ENCODE assay signal across 9 cellular contexts in the genomic region with DNA sequence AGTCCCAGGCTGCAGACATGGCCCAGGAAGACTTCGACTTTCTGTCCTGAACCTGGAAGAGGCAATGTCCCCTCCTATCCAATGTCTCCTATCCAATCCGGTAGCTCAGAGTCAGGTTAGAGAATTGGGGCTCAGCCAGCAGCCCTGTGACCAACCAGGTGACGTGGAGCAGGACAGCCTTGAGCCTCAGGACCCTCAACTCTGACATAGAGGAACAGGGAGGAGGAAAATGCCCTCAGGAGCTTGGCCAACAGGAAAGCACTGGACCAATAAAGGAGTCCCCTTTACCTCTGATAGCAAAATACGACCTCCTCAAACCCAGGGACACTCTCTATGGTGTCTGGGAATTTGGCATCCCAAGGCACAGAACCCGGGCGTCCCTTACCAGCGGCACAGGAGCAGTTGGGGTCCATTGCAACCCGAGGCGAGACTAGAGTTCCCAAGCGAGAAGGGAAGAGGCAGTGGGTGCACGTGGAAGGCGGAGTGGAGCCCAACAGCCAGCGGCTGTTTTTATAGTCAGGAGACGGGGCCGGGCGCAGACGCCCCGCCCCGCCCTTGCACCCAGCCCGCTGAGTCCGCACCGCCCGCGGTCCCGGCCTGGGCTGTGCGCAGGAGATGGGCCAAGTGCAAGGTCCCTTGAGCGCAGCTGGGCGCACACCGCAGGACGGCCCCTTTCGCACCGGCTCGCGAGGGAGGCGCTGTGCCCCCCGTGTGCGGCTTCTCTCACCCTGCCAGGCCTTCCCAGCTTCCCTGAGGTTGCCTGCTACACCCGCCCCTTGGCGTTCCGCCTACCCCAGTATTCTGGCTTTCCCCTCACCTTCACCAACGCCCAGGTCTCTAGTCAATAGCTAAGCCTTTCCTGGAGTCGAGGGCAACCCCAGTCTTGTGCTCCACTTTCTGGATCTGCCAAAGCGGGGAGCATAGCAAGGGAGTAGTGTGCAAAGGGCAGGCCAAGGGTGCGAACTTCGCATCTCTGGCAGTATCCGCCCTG. TPM values are rescaled to one million over a fixed set of nuclear protein-coding genes. Genes with fewer than 3 reads are reported as not detected.
DNase-seq lines count a peak whose midpoint lies in the region; ATAC-seq, FAIRE-seq and TF ChIP-seq lines count a peak whose summit lies in the region.
"Had no signal": no experiment of that assay in that cellular context is flagged by ENCODE, and none has a peak within 500 bp of the region (broad histone marks: within the 10 kb centered on the region; RNA-seq: fewer than 3 reads in every experiment).

A gene (minus strand): TSS at position 485 of the 991 bp plus-strand sequence. CDS start 72 bp downstream, at position 413.

- no peak within 1 kb of the TSS for H3K27ac Mint-ChIP-seq in activated CD4-positive, alpha-beta T cell treated with anti-CD3 and anti-CD28 coated beads, Interleukin-2, amount 10 ng/mL, durations not matched to agents 7 days and 5 days
- H3K27ac Mint-ChIP-seq in astrocyte (ENCODE audit: unreplicated experiment) = peak within 1 kb of the TSS; percentile 47

- H2AFZ ChIP-seq in astrocyte (ENCODE audit: low read depth, low read length) = peak within 1 kb of the TSS; percentile 43

- ATAC-seq in GM21528 (IDR thresholded peaks at IDR 0.05; ENCODE audit: low FRiP score, unreplicated experiment) = no peak

- no peak within 1 kb of the TSS for H3K4me3 ChIP-seq in astrocyte (ENCODE audit: insufficient read depth, low read depth, low read length)
- peak within 1 kb of the TSS; percentile 55 to 97 (median 71) for H3K4me3 ChIP-seq in liver (ENCODE audit: low read depth in 1 of 3, low read length in 3 of 3)
- H3K4me3 ChIP-seq in thyroid gland (replicated peaks in 1 of 3) = peak within 1 kb of the TSS in 2 of 3 donors; percentile 43 to 59

- DNase-seq in activated CD4-positive, alpha-beta T cell treated with anti-CD3 and anti-CD28 coated beads, Interleukin-2, amount 10 ng/mL, durations not matched to agents 7 days and 5 days = peak; percentile 55
- DNase-seq in activated CD4-positive, alpha-beta T cell treated with anti-CD3 and anti-CD28 coated beads, Interleukin-2, amount 50 U/mL, for 1 hour = no peak
- DNase-seq in astrocyte (ENCODE audit: low read depth) (no peak), thyroid gland (peak; percentile 87 to 89), NCI-H2171 treated with DMSO at 0.1 percent for 48 hours (lab: John Stamatoyannopoulos, UW) (no peak), NCI-H128 (lab: John Stamatoyannopoulos, UW; ENCODE audit: unreplicated experiment) (no peak)

- peaks cover 2% of the 10 kb centered on the region for H3K9me3 ChIP-seq in astrocyte (ENCODE audit: insufficient read depth, low read depth, low read length)
- no peaks in the 10 kb centered on the region for H3K9me3 ChIP-seq in liver (ENCODE audit: control insufficient read depth in 4 of 4, low read length in 3 of 4)
- H3K9me3 ChIP-seq in thyroid gland = no peaks in the 10 kb centered on the region

- H3K27ac ChIP-seq in astrocyte (ENCODE audit: low read depth, low read length) (no peak within 1 kb of the TSS), liver (ENCODE audit: low read depth in 1 of 2, low read length in 2 of 2) (peak within 1 kb of the TSS; percentile 90 to 94), thyroid gland (peak within 1 kb of the TSS; percentile 47 to 83 (median 65))
- H3K27ac ChIP-seq: C4-2B had no signal

- no peak for FAIRE-seq in astrocyte (lab: Jason Lieb, UNC)

- peaks cover 2% of the 10 kb centered on the region for H3K36me3 Mint-ChIP-seq in activated CD4-positive, alpha-beta T cell treated with anti-CD3 and anti-CD28 coated beads, Interleukin-2, amount 10 ng/mL, durations not matched to agents 7 days and 5 days (ENCODE audit: low read depth)
- H3K36me3 Mint-ChIP-seq in astrocyte (ENCODE audit: low read depth, unreplicated experiment) = peaks cover 2% of the 10 kb centered on the region

- peak within 1 kb of the TSS; percentile 64 for H3K4me2 ChIP-seq in astrocyte (ENCODE audit: low read length)

- H4K20me1 ChIP-seq in astrocyte (ENCODE audit: insufficient read depth, low read length) = peaks cover 4% of the 10 kb centered on the region

- H3K79me2 ChIP-seq in astrocyte (ENCODE audit: insufficient read depth, low read length) = no peaks in the 10 kb centered on the region

- 5% methylated on average over 46 of the region's 46 CpGs for WGBS in liver
- 14 to 24% methylated on average over 22 to 44 of the region's 46 CpGs for WGBS in thyroid gland, 2 donors

- H3K36me3 ChIP-seq in astrocyte (ENCODE audit: insufficient read depth, low read length) (no peaks in the 10 kb centered on the region), liver (ENCODE audit: control insufficient read depth in 4 of 4, insufficient read depth in 3 of 4, low read depth in 1 of 4, low read length in 3 of 4) (no peaks in the 10 kb centered on the region), thyroid gland (no peaks in the 10 kb centered on the region)

- H3K4me1 Mint-ChIP-seq in activated CD4-positive, alpha-beta T cell treated with anti-CD3 and anti-CD28 coated beads, Interleukin-2, amount 10 ng/mL, durations not matched to agents 7 days and 5 days = peaks cover 42% of the 10 kb centered on the region
- peaks cover 4% of the 10 kb centered on the region for H3K4me1 Mint-ChIP-seq in astrocyte (ENCODE audit: low read depth, unreplicated experiment)

- H3K4me1 ChIP-seq in astrocyte (ENCODE audit: insufficient read depth, low read length) = peaks cover 8% of the 10 kb centered on the region
- peaks cover 0 to 20% (median 10%) of the 10 kb centered on the region in 4 donors for H3K4me1 ChIP-seq in liver (ENCODE audit: control insufficient read depth in 4 of 4, insufficient read depth in 4 of 4, low read length in 3 of 4)
- H3K4me1 ChIP-seq in thyroid gland = peaks cover 12 to 35% of the 10 kb centered on the region in 2 donors

- H3K27me3 ChIP-seq in astrocyte (ENCODE audit: insufficient read depth, low read length) (peaks cover 99% of the 10 kb centered on the region), liver (ENCODE audit: control insufficient read depth in 4 of 4, insufficient read depth in 4 of 4, low read length in 3 of 4) (no peaks in the 10 kb centered on the region), thyroid gland (no peaks in the 10 kb centered on the region)

- TF ChIP-seq CTCF in astrocyte (IDR thresholded peaks at IDR 0.05; ENCODE audit: insufficient read depth, low read depth, low read length) = no peak
- TF ChIP-seq CTCF in liver (IDR thresholded peaks at IDR 0.05; ENCODE audit: low read depth, low read length, missing input control) = peak; percentile 4
- TF ChIP-seq CTCF in thyroid gland (IDR thresholded peaks at IDR 0.05) = no peak

- CTCF ChIA-PET in activated CD4-positive, alpha-beta T cell treated with anti-CD3 and anti-CD28 coated beads, Interleukin-2, amount 10 ng/mL, durations not matched to agents 7 days and 5 days (lab: Charles Lee) = interaction anchor here (0.8 to 1.5 kb wide), 6 partner anchors 8 to 91 kb away, joined by 3 to 4 read pairs (median 3); no protein-coding TSS in a partner anchor

- POLR2A ChIA-PET in activated CD4-positive, alpha-beta T cell treated with anti-CD3 and anti-CD28 coated beads, Interleukin-2, amount 10 ng/mL, durations not matched to agents 7 days and 5 days (lab: Charles Lee) = interaction anchor here (1.3 kb wide), 1 partner anchor 13 kb away, joined by 3 read pairs; no protein-coding TSS in a partner anchor

- peaks cover 82% of the 10 kb centered on the region for H3K27me3 Mint-ChIP-seq in activated CD4-positive, alpha-beta T cell treated with anti-CD3 and anti-CD28 coated beads, Interleukin-2, amount 10 ng/mL, durations not matched to agents 7 days and 5 days
- peaks cover 94% of the 10 kb centered on the region for H3K27me3 Mint-ChIP-seq in astrocyte (ENCODE audit: low read depth, unreplicated experiment)

- H3K9ac ChIP-seq in astrocyte (ENCODE audit: low read length) (no peak within 1 kb of the TSS), liver (ENCODE audit: low read depth in 1 of 2, low read length in 2 of 2) (peak within 1 kb of the TSS; percentile 72 to 92)

- TF ChIP-seq RAD21 in liver (IDR thresholded peaks at IDR 0.05) = peak in 1 of 2 donors; percentile 37

- TF ChIP-seq POLR2A in thyroid gland (IDR thresholded peaks at IDR 0.05) = peak; percentile 94

- peak within 1 kb of the TSS; percentile 46 for H3K4me3 Mint-ChIP-seq in activated CD4-positive, alpha-beta T cell treated with anti-CD3 and anti-CD28 coated beads, Interleukin-2, amount 10 ng/mL, durations not matched to agents 7 days and 5 days
- no peak within 1 kb of the TSS for H3K4me3 Mint-ChIP-seq in astrocyte (ENCODE audit: unreplicated experiment)

- H3K9me3 Mint-ChIP-seq in activated CD4-positive, alpha-beta T cell treated with anti-CD3 and anti-CD28 coated beads, Interleukin-2, amount 10 ng/mL, durations not matched to agents 7 days and 5 days = no peaks in the 10 kb centered on the region
- peaks cover 11% of the 10 kb centered on the region for H3K9me3 Mint-ChIP-seq in astrocyte (ENCODE audit: unreplicated experiment)

- intact Hi-C loops in thyroid gland (cut with DNase I) = no loop called here

TF ChIP-seq in liver, 16 proteins besides CTCF, POLR2A, EP300 and RAD21 (continues in another document):
- TF ChIP-seq FOXA1 (IDR thresholded peaks at IDR 0.05) = no peak
- peak; percentile 90 for TF ChIP-seq SP1 (IDR thresholded peaks at IDR 0.05)
- peak; percentile 59 for TF ChIP-seq YY1 (IDR thresholded peaks at IDR 0.05)

RNA-seq across cellular contexts. Expression of the gene that starts here (rescaled TPM):
- 10 to 100 TPM in 1 of 2 experiments, 1 to 10 TPM in 1; 8.0 to 10.2 TPM for total RNA-seq in activated CD4-positive, alpha-beta T cell treated with anti-CD3 and anti-CD28 coated beads, Interleukin-2, amount 10 ng/mL, durations not matched to agents 7 days and 5 days
- 0.87 TPM in 1 of 2 replicates, not detected in the other for total RNA-seq in astrocyte
- total RNA-seq in liver = 1,000 to 10,000 TPM in 1 of 2 donors, 100 to 1,000 TPM in 1; 152 to 2,353 TPM
- 1,000 to 10,000 TPM; 4,443 to 9,444 TPM for polyA plus RNA-seq in liver
- total RNA-seq in thyroid gland = 100 to 1,000 TPM; 410 to 930 (median 704) TPM

Comparison
In these comparisons a context has a peak if more than half of its experiments do, and no peak if none do; other contexts are left out.
1. RNA of the gene that starts here (total RNA-seq): 152 to 2,353 TPM in liver and 410 to 930 TPM in thyroid gland; 8.0 to 10.2 TPM in activated CD4-positive, alpha-beta T cell treated with anti-CD3 and anti-CD28 coated beads, Interleukin-2, amount 10 ng/mL, durations not matched to agents 7 days and 5 days and 0.87 TPM in astrocyte; every median in the first group is over 10 times any median in the second.
2. DNase-seq: peak in activated CD4-positive, alpha-beta T cell treated with anti-CD3 and anti-CD28 coated beads, Interleukin-2, amount 10 ng/mL, durations not matched to agents 7 days and 5 days (single experiment) and thyroid gland (2 of 2); none in activated CD4-positive, alpha-beta T cell treated with anti-CD3 and anti-CD28 coated beads, Interleukin-2, amount 50 U/mL, for 1 hour (single experiment), astrocyte (single experiment), NCI-H2171 treated with DMSO at 0.1 percent for 48 hours (single experiment) and NCI-H128 (single experiment).